In genomic region chr9:70080481-70081119, GRCh38 we compare ENCODE assay signal across 8 cellular contexts. TPM values are rescaled to one million over a fixed set of nuclear protein-coding genes. Genes with fewer than 3 reads are reported as not detected.
DNase-seq lines count a peak whose midpoint lies in the region; ATAC-seq and TF ChIP-seq lines count a peak whose summit lies in the region.

No MANE protein-coding gene starts in this region.

- H3K4me1 Mint-ChIP-seq in progenitor cell of endocrine pancreas (ENCODE audit: low read depth), result peaks cover 15% of the 10 kb centered on the region

- H3K4me1 ChIP-seq in esophagus muscularis mucosa, result peaks cover 56 to 100% (median 99%) of the 10 kb centered on the region in 4 donors

- in situ Hi-C loops in G401 (cut with HindIII; ENCODE audit: low sequenced_read_pairs) (no loop called here), ACHN (cut with HindIII; ENCODE audit: low pct_ligation_motif_present, low pct_unique_long_range_greater_than_20kb, low sequenced_read_pairs) (no loop called here)

- no peaks in the 10 kb centered on the region for H3K27me3 Mint-ChIP-seq in progenitor cell of endocrine pancreas

- H3K27ac ChIP-seq in esophagus muscularis mucosa (replicated peaks in 1 of 4), result peak overlapping the region; percentile 88 to 96 (median 92)

- no peak for TF ChIP-seq POLR2A in esophagus muscularis mucosa (IDR thresholded peaks at IDR 0.05; ENCODE audit: low read depth)

- no peak for ATAC-seq in GM19328 (IDR thresholded peaks at IDR 0.05; ENCODE audit: unreplicated experiment)
- ATAC-seq in esophagus mucosa, result no peak
- ATAC-seq in GM18861 (IDR thresholded peaks at IDR 0.05; ENCODE audit: unreplicated experiment), result no peak

- TF ChIP-seq CTCF in esophagus muscularis mucosa (IDR thresholded peaks at IDR 0.05), result no peak
- TF ChIP-seq CTCF in progenitor cell of endocrine pancreas (IDR thresholded peaks at IDR 0.05; ENCODE audit: unreplicated experiment), result no peak

- H3K9me3 Mint-ChIP-seq in progenitor cell of endocrine pancreas (ENCODE audit: low read depth), result no peaks in the 10 kb centered on the region

- no peak overlapping the region for H3K4me3 Mint-ChIP-seq in progenitor cell of endocrine pancreas (ENCODE audit: low read depth)

- no peak for TF ChIP-seq EP300 in esophagus muscularis mucosa (IDR thresholded peaks at IDR 0.05)

- no peaks in the 10 kb centered on the region for H3K36me3 Mint-ChIP-seq in progenitor cell of endocrine pancreas (ENCODE audit: insufficient read depth)

- H3K27me3 ChIP-seq in esophagus muscularis mucosa, result no peaks in the 10 kb centered on the region

- peak overlapping the region; percentile 64 for H3K27ac Mint-ChIP-seq in progenitor cell of endocrine pancreas

- H3K9me3 ChIP-seq in esophagus muscularis mucosa, result no peaks in the 10 kb centered on the region

- no peaks in the 10 kb centered on the region for H3K36me3 ChIP-seq in esophagus muscularis mucosa

- WGBS in esophagus muscularis mucosa, result 11% methylated on average over 5 of the region's 5 CpGs

- DNase-seq in G401 (ENCODE audit: low spot score) (peak; percentile 56), NCI-H345 (lab: John Stamatoyannopoulos, UW) (peak; percentile 52), esophagus muscularis mucosa (ENCODE audit: extremely low spot score) (no peak), progenitor cell of endocrine pancreas (ENCODE audit: low spot score, unreplicated experiment) (no peak), ACHN (no peak)

- no peak overlapping the region for H3K4me3 ChIP-seq in esophagus muscularis mucosa

- intact Hi-C loops in esophagus muscularis mucosa (cut with DNase I), result no loop called here

RNA-seq across cellular contexts. Expression of gene MAMDC2, which starts 37.0 kb away (rescaled TPM):
- total RNA-seq in G401 (2014; rRNA removed; shearing (Covaris generic)), result 0.81 and 1.2 TPM in 2 replicates
- 100 to 1,000 TPM; 115 to 147 (median 126) TPM for total RNA-seq in esophagus muscularis mucosa
- total RNA-seq in progenitor cell of endocrine pancreas, result 0.27 and 0.60 TPM in 2 replicates
- total RNA-seq in esophagus mucosa, result 1.3 TPM

Comparison
In these comparisons a context has a peak if more than half of its experiments do, and no peak if none do; other contexts are left out.
1. DNase-seq: peak in G401 (single experiment) and NCI-H345 (single experiment); none in esophagus muscularis mucosa (single experiment), progenitor cell of endocrine pancreas (single experiment) and ACHN (single experiment).
2. RNA of gene MAMDC2, which starts 37.0 kb away (total RNA-seq): 115 to 147 TPM in esophagus muscularis mucosa; 1.3 TPM in esophagus mucosa (single experiment), 0.81 to 1.2 TPM in G401 and 0.27 to 0.60 TPM in progenitor cell of endocrine pancreas; every median in the first group is over 10 times any median in the second.